9 cellular contexts compared by ENCODE assay signal in genomic region chr7:151339651-151340377, GRCh38. TPM values are rescaled to one million over a fixed set of nuclear protein-coding genes. Genes with fewer than 3 reads are reported as not detected.
DNase-seq lines count a peak whose midpoint lies in the region; ATAC-seq and TF ChIP-seq lines count a peak whose summit lies in the region.
"Had no signal": no experiment of that assay in that cellular context is flagged by ENCODE, and none has a peak within 500 bp of the region (broad histone marks: within the 10 kb centered on the region; RNA-seq: fewer than 3 reads in every experiment).

No MANE protein-coding gene starts in this region.

- no peaks in the 10 kb centered on the region for H3K27me3 ChIP-seq in SU-DHL-6 (ENCODE audit: low read length)
- H3K27me3 ChIP-seq in smooth muscle cell (ENCODE audit: low read depth), result no peaks in the 10 kb centered on the region

- peak; percentile 21 for DNase-seq in DMS53 (lab: John Stamatoyannopoulos, UW)
- DNase-seq in DMS53 treated with DMSO at 0.1 percent for 48 hours (lab: John Stamatoyannopoulos, UW; ENCODE audit: unreplicated experiment), result no peak
- DNase-seq in smooth muscle cell (lab: John Stamatoyannopoulos, UW; ENCODE audit: unreplicated experiment), result no peak
- DNase-seq in NCI-H1694 (lab: John Stamatoyannopoulos, UW), result no peak
- DNase-seq in GM19240 (ENCODE audit: insufficient read length, low spot score), result no peak
- no peak for DNase-seq in HCEC 1CT

- H3K4me1 ChIP-seq in smooth muscle cell (ENCODE audit: low read depth), result peaks cover 8% of the 10 kb centered on the region

- ATAC-seq in HG03060 (IDR thresholded peaks at IDR 0.05; ENCODE audit: low read depth, unreplicated experiment), result peak; percentile 37

- H3K4me2 ChIP-seq in SU-DHL-6 (ENCODE audit: low read depth, low read length, poor library complexity, severe bottlenecking) (peak overlapping the region; percentile 25), smooth muscle cell (no peak overlapping the region)

- H3K27ac ChIP-seq in SU-DHL-6 (ENCODE audit: low read depth, low read length) (peak overlapping the region; percentile 3; the same call in 1 of the 2 replicates), smooth muscle cell (ENCODE audit: low read depth) (no peak overlapping the region)
- H3K27ac ChIP-seq: 22Rv1 had no signal

- TF ChIP-seq CTCF in SU-DHL-6 (IDR thresholded peaks at IDR 0.05; ENCODE audit: insufficient read depth, low read length, poor library complexity, severe bottlenecking) (no peak), smooth muscle cell (IDR thresholded peaks at IDR 0.05; ENCODE audit: borderline replicate concordance, insufficient read depth, poor library complexity, severe bottlenecking) (no peak)

- no peaks in the 10 kb centered on the region for H3K36me3 ChIP-seq in SU-DHL-6 (ENCODE audit: low read length)
- H3K36me3 ChIP-seq in smooth muscle cell (ENCODE audit: low read depth), result no peaks in the 10 kb centered on the region

- H4K20me1 ChIP-seq in SU-DHL-6 (ENCODE audit: low read depth, low read length) (no peaks in the 10 kb centered on the region), smooth muscle cell (ENCODE audit: low read depth) (no peaks in the 10 kb centered on the region)

- H3K9ac ChIP-seq in SU-DHL-6 (ENCODE audit: low read length), result no peak overlapping the region
- H3K9ac ChIP-seq in smooth muscle cell (ENCODE audit: low read depth), result no peak overlapping the region

- no peaks in the 10 kb centered on the region for H3K9me2 ChIP-seq in SU-DHL-6 (replicated peaks; ENCODE audit: insufficient read depth, low read length)

- H3K79me2 ChIP-seq in SU-DHL-6 (ENCODE audit: insufficient read depth, low read length) (peaks cover 18% of the 10 kb centered on the region), smooth muscle cell (ENCODE audit: low read depth) (peaks cover 15% of the 10 kb centered on the region)

- no peak overlapping the region for H3K4me3 ChIP-seq in SU-DHL-6 (ENCODE audit: insufficient read depth, low read length, poor library complexity, severe bottlenecking)
- H3K4me3 ChIP-seq in smooth muscle cell, result no peak overlapping the region

- H2AFZ ChIP-seq in SU-DHL-6 (ENCODE audit: low read depth, low read length, severe bottlenecking) (peak overlapping the region; percentile 55), smooth muscle cell (ENCODE audit: low read depth) (peak overlapping the region; percentile 18)

- H3K9me3 ChIP-seq in SU-DHL-6 (ENCODE audit: insufficient read depth, low read length), result no peaks in the 10 kb centered on the region
- no peaks in the 10 kb centered on the region for H3K9me3 ChIP-seq in smooth muscle cell (replicated peaks; ENCODE audit: low read depth)

- WGBS in smooth muscle cell (ENCODE audit: low lambda C conversion rate), result 93% methylated on average over 7 of the region's 7 CpGs

- H3F3A ChIP-seq in SU-DHL-6 (ENCODE audit: insufficient read depth), result peaks cover 32% of the 10 kb centered on the region
- H3F3A ChIP-seq in smooth muscle cell (ENCODE audit: low read depth), result peaks cover 4% of the 10 kb centered on the region

RNA-seq across cellular contexts. Expression of gene NUB1, which starts 1.8 kb away (rescaled TPM):
- total RNA-seq in smooth muscle cell, result 34.7 and 36.9 TPM in 2 replicates
- 27.7 and 28.5 TPM in 2 replicates for polyA plus RNA-seq in smooth muscle cell
